Comparison of ENCODE assay signal across 9 cellular contexts in genomic region chr10:11245510-11245909, GRCh38.
DNase-seq lines count a peak whose midpoint lies in the region; ATAC-seq and TF ChIP-seq lines count a peak whose summit lies in the region.
"Had no signal": no experiment of that assay in that cellular context is flagged by ENCODE, and none has a peak within 500 bp of the region (broad histone marks: within the 10 kb centered on the region; RNA-seq: fewer than 3 reads in every experiment).

No MANE protein-coding gene starts in this region.

- H3K27ac ChIP-seq in effector memory CD4-positive, alpha-beta T cell (ENCODE audit: insufficient read depth, low read length, poor library complexity, severe bottlenecking), result peak overlapping the region; percentile 50
- H3K27ac ChIP-seq in uterus, result no peak overlapping the region

- H3K36me3 ChIP-seq in effector memory CD4-positive, alpha-beta T cell (ENCODE audit: control insufficient read depth, insufficient read depth, low read length), result peaks cover 33% of the 10 kb centered on the region
- no peaks in the 10 kb centered on the region for H3K36me3 ChIP-seq in uterus

- intact Hi-C loops in uterus (cut with DNase I; ENCODE audit: low total_unique reads), result no loop called here
- intact Hi-C loops in sciatic nerve (cut with DNase I), result no loop called here

- no peak for DNase-seq in effector memory CD4-positive, alpha-beta T cell
- DNase-seq in HuH-7 (ENCODE audit: low spot score), result no peak
- no peak for DNase-seq in SKM-1 (lab: John Stamatoyannopoulos, UW; ENCODE audit: unreplicated experiment)
- no peak for DNase-seq in uterus
- no peak for DNase-seq in sciatic nerve (ENCODE audit: low spot score)
- DNase-seq: NCI-H526 had no signal

- no peak overlapping the region for H3K4me3 ChIP-seq in effector memory CD4-positive, alpha-beta T cell (ENCODE audit: insufficient read depth, low read depth, low read length, poor library complexity, severe bottlenecking)
- no peak overlapping the region for H3K4me3 ChIP-seq in uterus

- TF ChIP-seq CTCF in uterus (IDR thresholded peaks at IDR 0.05), result no peak

- ATAC-seq in GM18505 (IDR thresholded peaks at IDR 0.05; ENCODE audit: unreplicated experiment) (peak; percentile 50), GM21367 (IDR thresholded peaks at IDR 0.05; ENCODE audit: unreplicated experiment) (peak; percentile 40), HG03378 (IDR thresholded peaks at IDR 0.05; ENCODE audit: unreplicated experiment) (peak; percentile 62), sciatic nerve (no peak)

- H3K27me3 ChIP-seq in effector memory CD4-positive, alpha-beta T cell (replicated peaks; ENCODE audit: control insufficient read depth, insufficient read depth, low read length, poor library complexity, severe bottlenecking), result no peaks in the 10 kb centered on the region
- H3K27me3 ChIP-seq in uterus, result no peaks in the 10 kb centered on the region

- no peaks in the 10 kb centered on the region for H3K9me3 ChIP-seq in effector memory CD4-positive, alpha-beta T cell (ENCODE audit: control insufficient read depth, low read length)
- no peaks in the 10 kb centered on the region for H3K9me3 ChIP-seq in uterus

- TF ChIP-seq POLR2A in GM18505 (IDR thresholded peaks at IDR 0.05; ENCODE audit: borderline replicate concordance, extremely low read depth, insufficient read depth, insufficient read length) (no peak), uterus (IDR thresholded peaks at IDR 0.05) (no peak)

- H3K4me1 ChIP-seq in effector memory CD4-positive, alpha-beta T cell (ENCODE audit: control insufficient read depth, insufficient read depth, low read length, poor library complexity, severe bottlenecking), result peaks cover 42% of the 10 kb centered on the region
- H3K4me1 ChIP-seq in uterus, result no peaks in the 10 kb centered on the region
